In genomic region chrX:19225906-19226305, GRCh38 we compare ENCODE assay signal across 10 cellular contexts.
A peak's percentile ranks its signal among the peaks of the same experiment; 100 is the strongest.
DNase-seq lines count a peak whose midpoint lies in the region; ATAC-seq and TF ChIP-seq lines count a peak whose summit lies in the region.
"Had no signal": no experiment of that assay in that cellular context is flagged by ENCODE, and none has a peak within 500 bp of the region (broad histone marks: within the 10 kb centered on the region; RNA-seq: fewer than 3 reads in every experiment).

No MANE protein-coding gene starts in this region.

- no peaks in the 10 kb centered on the region for H3K9me3 ChIP-seq in left ventricle myocardium inferior (replicated peaks)
- no peaks in the 10 kb centered on the region for H3K9me3 ChIP-seq in testis

- no peak for DNase-seq in left ventricle myocardium inferior
- DNase-seq in Right ventricle myocardium superior = no peak
- DNase-seq in NCI-H460 (ENCODE audit: extremely low read depth, low read depth) = peak; percentile 51
- no peak for DNase-seq in effector memory CD8-positive, alpha-beta T cell
- DNase-seq in testis = peak; percentile 19
- DNase-seq: mesenchymal stem cell, stomach had no signal

- no peak for ATAC-seq in Right ventricle myocardium superior (ENCODE audit: poor library complexity)
- peak; percentile 40 for ATAC-seq in effector memory CD8-positive, alpha-beta T cell (replicated peaks)
- ATAC-seq in GM18858 (IDR thresholded peaks at IDR 0.05; ENCODE audit: unreplicated experiment) = no peak
- ATAC-seq in HG03280 (IDR thresholded peaks at IDR 0.05; ENCODE audit: unreplicated experiment) = no peak
- no peak for ATAC-seq in HG02588 (IDR thresholded peaks at IDR 0.05; ENCODE audit: unreplicated experiment)

- no peaks in the 10 kb centered on the region for H3K27me3 Mint-ChIP-seq in effector memory CD8-positive, alpha-beta T cell

- no peak overlapping the region for H3K27ac ChIP-seq in left ventricle myocardium inferior (replicated peaks)
- H3K27ac ChIP-seq in testis = no peak overlapping the region
- H3K27ac ChIP-seq: stomach had no signal

- TF ChIP-seq CTCF in left ventricle myocardium inferior (IDR thresholded peaks at IDR 0.05; ENCODE audit: borderline replicate concordance) = peak; percentile 34
- TF ChIP-seq CTCF in testis (IDR thresholded peaks at IDR 0.05) = peak in 1 of 3 experiments; percentile 14

- H3K4me1 ChIP-seq in left ventricle myocardium inferior = no peaks in the 10 kb centered on the region
- H3K4me1 ChIP-seq in testis = no peaks in the 10 kb centered on the region
- H3K4me1 ChIP-seq: stomach had no signal

- H3K27ac Mint-ChIP-seq in effector memory CD8-positive, alpha-beta T cell = no peak overlapping the region

- intact Hi-C loops in left ventricle myocardium inferior (cut with micrococcal nuclease) (no loop called here), Right ventricle myocardium superior (cut with DNase I) (no loop called here), testis (cut with DNase I; ENCODE audit: low total_unique reads) (no loop called here)

- H3K4me1 Mint-ChIP-seq in effector memory CD8-positive, alpha-beta T cell (ENCODE audit: low read depth in 2 of 2) = no peaks in the 10 kb centered on the region

- WGBS in testis, 2 donors = 44 to 64% methylated on average over 4 to 7 of the region's 7 CpGs

- no peak overlapping the region for H3K4me3 Mint-ChIP-seq in effector memory CD8-positive, alpha-beta T cell

- no peaks in the 10 kb centered on the region for H3K36me3 ChIP-seq in left ventricle myocardium inferior
- H3K36me3 ChIP-seq in testis (ENCODE audit: low read depth, missing control alignments) = no peaks in the 10 kb centered on the region
- H3K36me3 ChIP-seq: stomach had no signal

- H3K9me3 Mint-ChIP-seq in effector memory CD8-positive, alpha-beta T cell = no peaks in the 10 kb centered on the region

- no peaks in the 10 kb centered on the region for H3K36me3 Mint-ChIP-seq in effector memory CD8-positive, alpha-beta T cell (ENCODE audit: insufficient read depth)

- H3K4me3 ChIP-seq in left ventricle myocardium inferior (no peak overlapping the region), testis (no peak overlapping the region)
- H3K4me3 ChIP-seq: stomach had no signal

- H3K27me3 ChIP-seq in left ventricle myocardium inferior (ENCODE audit: low read depth) (no peaks in the 10 kb centered on the region), testis (no peaks in the 10 kb centered on the region)
- H3K27me3 ChIP-seq: stomach had no signal

- TF ChIP-seq POLR2A in testis (IDR thresholded peaks at IDR 0.05) = no peak

Comparison
In these comparisons a context has a peak if more than half of its experiments do, and no peak if none do; other contexts are left out.
1. DNase-seq: peak in NCI-H460 (single experiment) and testis (single experiment); none in left ventricle myocardium inferior (single experiment), Right ventricle myocardium superior (single experiment) and effector memory CD8-positive, alpha-beta T cell (0 of 3).